10 cellular contexts compared by ENCODE assay signal in the genomic region with DNA sequence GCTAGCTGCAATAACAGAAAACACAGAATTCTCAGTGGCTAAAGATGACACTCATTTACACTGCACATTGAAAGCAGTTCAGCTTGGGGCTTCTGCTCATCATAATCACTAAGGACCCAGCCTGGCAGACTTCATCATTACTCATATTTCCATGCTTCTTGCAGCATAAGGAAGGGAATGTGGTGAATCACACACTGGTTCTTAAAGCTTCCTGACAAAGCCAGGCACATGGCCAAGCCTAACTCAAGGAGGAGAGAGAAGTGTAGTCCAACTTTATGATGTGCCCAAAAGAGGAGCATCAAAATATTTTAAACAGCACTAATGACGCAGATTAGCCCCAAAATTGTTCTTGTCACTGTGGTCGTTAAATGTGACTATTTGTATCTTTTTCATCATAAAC.
DNase-seq lines count a peak whose midpoint lies in the region; ATAC-seq, FAIRE-seq and TF ChIP-seq lines count a peak whose summit lies in the region.
"Had no signal": no experiment of that assay in that cellular context is flagged by ENCODE, and none has a peak within 500 bp of the region (broad histone marks: within the 10 kb centered on the region; RNA-seq: fewer than 3 reads in every experiment).

No MANE protein-coding gene starts in this region.

- ATAC-seq in right cardiac atrium (no peak), Right ventricle myocardium inferior (no peak)

- no peak for TF ChIP-seq CTCF in adrenal gland (IDR thresholded peaks at IDR 0.05)
- no peak for TF ChIP-seq CTCF in keratinocyte (optimal IDR thresholded peaks at IDR 0.05 in 1 of 3, IDR thresholded peaks at IDR 0.05 in 1 of 3, conservative IDR thresholded peaks at IDR 0.05 in 1 of 3; ENCODE audit: extremely low read depth in 1 of 3, insufficient read depth in 2 of 3, low read length in 3 of 3)

- intact Hi-C loops in right cardiac atrium (cut with DNase I) (no loop called here), Right ventricle myocardium inferior (cut with DNase I) (no loop called here), adrenal gland (cut with DNase I) (no loop called here)

- H3K36me3 ChIP-seq in adrenal gland (replicated peaks in 1 of 2) = no peaks in the 10 kb centered on the region
- no peaks in the 10 kb centered on the region for H3K36me3 ChIP-seq in keratinocyte (ENCODE audit: control insufficient read depth in 2 of 2, extremely low read depth in 1 of 2, insufficient read depth in 2 of 2, low read length in 2 of 2)

- H3K79me2 ChIP-seq in keratinocyte (ENCODE audit: control insufficient read depth, insufficient read depth, low read length) = no peaks in the 10 kb centered on the region

- H3K4me1 ChIP-seq in right cardiac atrium (ENCODE audit: control insufficient read depth, insufficient read depth, low read length) = no peaks in the 10 kb centered on the region
- no peaks in the 10 kb centered on the region for H3K4me1 ChIP-seq in adrenal gland (replicated peaks in 1 of 2)
- H3K4me1 ChIP-seq in keratinocyte (ENCODE audit: control insufficient read depth, extremely low read depth, insufficient read depth, low read length) = peaks cover 24% of the 10 kb centered on the region

- H3K27me3 ChIP-seq in right cardiac atrium (ENCODE audit: control insufficient read depth, insufficient read depth) (no peaks in the 10 kb centered on the region), adrenal gland (no peaks in the 10 kb centered on the region), keratinocyte (ENCODE audit: control insufficient read depth, extremely low read depth, insufficient read depth, low read length) (no peaks in the 10 kb centered on the region)

- H2AFZ ChIP-seq in keratinocyte (ENCODE audit: control insufficient read depth, low read length) = no peak overlapping the region

- TF ChIP-seq POLR2A in adrenal gland (IDR thresholded peaks at IDR 0.05) = no peak

- no peaks in the 10 kb centered on the region for H3K9me1 ChIP-seq in keratinocyte (ENCODE audit: control insufficient read depth, extremely low read depth, insufficient read depth, low read length)

- no peak overlapping the region for H3K4me3 ChIP-seq in right cardiac atrium (ENCODE audit: low read length)
- H3K4me3 ChIP-seq in adrenal gland = no peak overlapping the region
- H3K4me3 ChIP-seq in keratinocyte (ENCODE audit: control insufficient read depth in 2 of 3, extremely low read depth in 1 of 3, insufficient read depth in 2 of 3, low read depth in 1 of 3, low read length in 3 of 3) = no peak overlapping the region

- H3K9me3 ChIP-seq in right cardiac atrium (ENCODE audit: control insufficient read depth, low read length) = no peaks in the 10 kb centered on the region
- no peaks in the 10 kb centered on the region for H3K9me3 ChIP-seq in adrenal gland (replicated peaks in 1 of 3)
- no peaks in the 10 kb centered on the region for H3K9me3 ChIP-seq in keratinocyte (ENCODE audit: control insufficient read depth, low read depth, low read length)

- H3K9ac ChIP-seq in keratinocyte (ENCODE audit: control insufficient read depth, extremely low read depth, insufficient read depth, low read length) = no peak overlapping the region

- WGBS in right cardiac atrium = 33% methylated on average over 2 of the region's 2 CpGs
- WGBS in adrenal gland, 4 donors = 42 to 77% (median 44%) methylated on average over 2 of the region's 2 CpGs

- dilution Hi-C loops in keratinocyte (cut with MboI; ENCODE audit: extremely low pct_ligation_motif_present, low sequenced_read_pairs) = no loop called here

- no peaks in the 10 kb centered on the region for H4K20me1 ChIP-seq in keratinocyte (ENCODE audit: control insufficient read depth, extremely low read depth, insufficient read depth, low read length)

- peak; percentile 100 for FAIRE-seq in keratinocyte (lab: Jason Lieb, UNC)

- H3K4me2 ChIP-seq in keratinocyte (ENCODE audit: control insufficient read depth, extremely low read depth, insufficient read depth, low read depth, low read length) = no peak overlapping the region

- H3K27ac ChIP-seq in right cardiac atrium (ENCODE audit: low read length) (no peak overlapping the region), adrenal gland (no peak overlapping the region), keratinocyte (ENCODE audit: control insufficient read depth, insufficient read depth, low read length) (no peak overlapping the region)

- peak in 2 of 3 donors; percentile 29 to 30 for DNase-seq in right cardiac atrium
- no peak for DNase-seq in Right ventricle myocardium inferior (ENCODE audit: missing footprints)
- peak in 4 of 7 donors; percentile 22 to 47 (median 23) for DNase-seq in adrenal gland
- peak; percentile 84 for DNase-seq in keratinocyte (ENCODE audit: low read depth, low spot score)
- DNase-seq in midbrain (lab: John Stamatoyannopoulos, UW) = no peak
- no peak for DNase-seq in stimulated activated naive CD4-positive, alpha-beta T cell treated with Interleukin-2 at 50 U/mL for 16 hours (lab: John Stamatoyannopoulos, UW)
- DNase-seq in GOT3 (lab: John Stamatoyannopoulos, UW) = no peak
- no peak for DNase-seq in NCI-H1417 treated with DMSO at 0.1 percent for 48 hours (lab: John Stamatoyannopoulos, UW)
- DNase-seq: MM.1S, Right ventricle myocardium superior had no signal

Comparison
In these comparisons a context has a peak if more than half of its experiments do, and no peak if none do; other contexts are left out.
1. DNase-seq: peak in right cardiac atrium (2 of 3), adrenal gland (4 of 7) and keratinocyte (single experiment); none in Right ventricle myocardium inferior (single experiment), midbrain (single experiment), stimulated activated naive CD4-positive, alpha-beta T cell treated with Interleukin-2 at 50 U/mL for 16 hours (single experiment), GOT3 (single experiment) and NCI-H1417 treated with DMSO at 0.1 percent for 48 hours (single experiment).